Comparison of ENCODE assay signal across 1 cellular context in the genomic region with DNA sequence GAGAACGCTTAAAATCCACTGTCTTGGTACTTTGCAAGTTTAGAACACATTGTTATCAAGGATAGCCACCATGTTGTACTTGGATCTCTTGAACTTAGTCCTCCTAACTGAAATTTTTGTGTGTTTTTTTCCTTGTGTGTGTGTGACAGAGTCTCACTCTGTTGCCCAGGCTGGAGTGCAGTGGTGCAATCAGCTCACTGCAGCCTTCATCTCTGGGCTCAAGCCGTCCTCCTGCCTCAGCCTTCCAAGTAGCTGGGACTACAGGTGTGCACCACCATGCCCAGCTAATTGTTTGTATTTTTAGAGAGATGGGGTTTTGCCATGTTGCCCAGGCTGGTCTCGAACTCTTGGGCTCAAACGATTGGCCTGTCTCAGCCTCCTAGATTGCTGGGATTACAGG. TPM values are rescaled to one million over a fixed set of nuclear protein-coding genes. Genes with fewer than 3 reads are reported as not detected.
"Had no signal": no experiment of that assay in that cellular context is flagged by ENCODE, and none has a peak within 500 bp of the region (broad histone marks: within the 10 kb centered on the region; RNA-seq: fewer than 3 reads in every experiment).

No MANE protein-coding gene starts in this region.

RNA-seq across cellular contexts. Expression of gene GTF2IRD1, which starts 34.5 kb away (rescaled TPM):
- total RNA-seq: natural killer cell had no signal
